12 cellular contexts compared by ENCODE assay signal in the genomic region with DNA sequence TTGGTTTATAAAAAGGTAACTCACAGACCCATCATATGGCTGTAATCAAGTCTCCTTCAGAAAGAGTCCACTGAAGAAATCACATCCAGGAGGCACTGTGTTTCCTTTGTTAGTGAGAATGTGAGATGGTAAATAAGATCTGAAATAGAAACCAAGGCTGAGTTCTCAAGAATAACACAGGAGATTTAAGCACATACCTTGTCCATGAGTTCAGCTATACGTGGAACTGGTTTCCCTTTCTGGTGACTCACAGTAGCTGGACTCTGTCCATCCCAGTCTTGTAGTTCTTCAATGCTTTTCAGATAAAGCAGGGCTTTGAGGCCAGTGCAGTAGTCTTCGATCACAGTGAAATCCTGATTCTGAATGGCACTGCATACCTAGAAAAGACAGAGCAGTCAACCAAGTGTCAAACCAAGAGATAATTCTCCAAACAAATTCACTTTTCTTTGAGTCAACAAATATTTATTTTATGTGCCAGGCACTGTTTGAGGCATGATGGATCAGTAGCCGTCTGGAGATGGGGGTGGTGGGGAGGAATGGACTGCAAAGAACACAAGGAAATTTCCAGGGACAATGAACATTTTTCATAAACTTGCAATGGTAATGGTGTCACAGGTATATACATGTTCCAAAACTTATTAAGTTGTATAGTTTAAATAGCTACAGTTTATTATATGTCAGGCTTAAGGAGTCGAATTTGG.
DNase-seq lines count a peak whose midpoint lies in the region; ATAC-seq and TF ChIP-seq lines count a peak whose summit lies in the region.
"Had no signal": no experiment of that assay in that cellular context is flagged by ENCODE, and none has a peak within 500 bp of the region (broad histone marks: within the 10 kb centered on the region; RNA-seq: fewer than 3 reads in every experiment).

No MANE protein-coding gene starts in this region.

- H3K36me3 ChIP-seq in upper lobe of right lung = peaks cover 14% of the 10 kb centered on the region
- H3K36me3 ChIP-seq: thyroid gland had no signal

- no peak overlapping the region for H3K4me3 ChIP-seq in upper lobe of right lung
- H3K4me3 ChIP-seq: thyroid gland had no signal

- H3K9me3 ChIP-seq in upper lobe of right lung = no peaks in the 10 kb centered on the region
- H3K9me3 ChIP-seq: thyroid gland had no signal

- DNase-seq in DMS 273 (lab: John Stamatoyannopoulos, UW; ENCODE audit: unreplicated experiment) (peak; percentile 3), DMS 273 treated with DMSO at 0.1 percent for 48 hours (lab: John Stamatoyannopoulos, UW) (no peak), amniotic stem cell (lab: John Stamatoyannopoulos, UW) (peak; percentile 88), iris pigment epithelial cell (ENCODE audit: low read depth) (peak; percentile 99), upper lobe of right lung (no peak), caudate nucleus (lab: John Stamatoyannopoulos, UW) (no peak)
- no peak for DNase-seq in activated CD8-positive, alpha-beta memory T cell treated with anti-CD3 and anti-CD28 coated beads, Interleukin-2, amount 50 U/mL, for 4 hours
- no peak for DNase-seq in activated CD4-positive, alpha-beta T cell treated with anti-CD3 and anti-CD28 coated beads, Interleukin-2, amount 50 U/mL, for 1 hour
- DNase-seq: 8988T, GOT3, thyroid gland had no signal

- intact Hi-C loops in upper lobe of right lung (cut with DNase I) = no loop called here

- H3K27me3 ChIP-seq in upper lobe of right lung = no peaks in the 10 kb centered on the region
- H3K27me3 ChIP-seq: thyroid gland had no signal

- no peak overlapping the region for H3K27ac ChIP-seq in upper lobe of right lung
- H3K27ac ChIP-seq in caudate nucleus (ENCODE audit: low read depth, low read length) = no peak overlapping the region
- H3K27ac ChIP-seq: HL-60, thyroid gland had no signal

- peak; percentile 69 for ATAC-seq in upper lobe of right lung

- TF ChIP-seq CTCF in upper lobe of right lung (IDR thresholded peaks at IDR 0.05) = no peak

- H3K4me1 ChIP-seq in upper lobe of right lung = no peaks in the 10 kb centered on the region
- H3K4me1 ChIP-seq: thyroid gland had no signal

Comparison
In these comparisons a context has a peak if more than half of its experiments do, and no peak if none do; other contexts are left out.
1. DNase-seq: peak in DMS 273 (single experiment), amniotic stem cell (single experiment) and iris pigment epithelial cell (single experiment); none in DMS 273 treated with DMSO at 0.1 percent for 48 hours (single experiment), upper lobe of right lung (single experiment), caudate nucleus (0 of 61), activated CD8-positive, alpha-beta memory T cell treated with anti-CD3 and anti-CD28 coated beads, Interleukin-2, amount 50 U/mL, for 4 hours (single experiment) and activated CD4-positive, alpha-beta T cell treated with anti-CD3 and anti-CD28 coated beads, Interleukin-2, amount 50 U/mL, for 1 hour (single experiment).